Comparison of ENCODE assay signal across 8 cellular contexts in genomic region chr14:53956427-53957201, GRCh38. TPM values are rescaled to one million over a fixed set of nuclear protein-coding genes. Genes with fewer than 3 reads are reported as not detected.
DNase-seq lines count a peak whose midpoint lies in the region; ATAC-seq and TF ChIP-seq lines count a peak whose summit lies in the region.

Gene BMP4, minus strand, starts transcription at chr14:53956825. Its CDS starts 4,603 bp downstream, at chr14:53952222.

- peaks cover 0 to 23% (median 13%) of the 10 kb centered on the region in 7 donors for H3K9me3 Mint-ChIP-seq in CD14-positive monocyte
- no peaks in the 10 kb centered on the region for H3K9me3 Mint-ChIP-seq in activated T-helper 1 cell treated with anti-CD3 and anti-CD28 coated beads, Interleukin-12 subunit alpha, Interleukin-12 subunit beta, Interleukin-2, Interleukin-4 antibody, amounts not matched to agents 30 ng/mL and 10 ng/mL and 1 ng/mL, durations not matched to agents 14 hours and 24 hours and 36 hours

- ATAC-seq in GM21381 (IDR thresholded peaks at IDR 0.05; ENCODE audit: unreplicated experiment), result no peak

- H3K27me3 Mint-ChIP-seq in CD14-positive monocyte (ENCODE audit: low read depth in 3 of 3), result peaks cover 62 to 85% (median 73%) of the 10 kb centered on the region in 3 donors
- H3K27me3 Mint-ChIP-seq in activated T-helper 1 cell treated with anti-CD3 and anti-CD28 coated beads, Interleukin-12 subunit alpha, Interleukin-12 subunit beta, Interleukin-2, Interleukin-4 antibody, amounts not matched to agents 30 ng/mL and 10 ng/mL and 1 ng/mL, durations not matched to agents 14 hours and 24 hours and 36 hours (ENCODE audit: insufficient read depth), result peaks cover 69% of the 10 kb centered on the region

- intact Hi-C loops in CD14-positive monocyte (cut with micrococcal nuclease) (no loop called here), cardiac septum (cut with DNase I) (loop anchor here (10.0 kb wide), 3 partner anchors 242 to 422 kb away; no protein-coding TSS in a partner anchor), posterior vena cava (cut with DNase I) (loop anchor here in 1 of 2 donors (10.0 kb wide), 1 partner anchor 208 kb away; no protein-coding TSS in a partner anchor)
- intact Hi-C loops in activated T-helper 1 cell treated with anti-CD3 and anti-CD28 coated beads, Interleukin-12 subunit alpha, Interleukin-12 subunit beta, Interleukin-2, Interleukin-4 antibody, amounts not matched to agents 30 ng/mL and 10 ng/mL and 1 ng/mL, durations not matched to agents 14 hours and 24 hours and 36 hours (cut with micrococcal nuclease), result no loop called here

- peak within 1 kb of the TSS; percentile 99 for H3K4me3 ChIP-seq in HFF-Myc (replicated peaks; ENCODE audit: low read depth, low read length)

- peaks cover 29% of the 10 kb centered on the region for H3K4me1 Mint-ChIP-seq in CD14-positive monocyte
- H3K4me1 Mint-ChIP-seq in activated T-helper 1 cell treated with anti-CD3 and anti-CD28 coated beads, Interleukin-12 subunit alpha, Interleukin-12 subunit beta, Interleukin-2, Interleukin-4 antibody, amounts not matched to agents 30 ng/mL and 10 ng/mL and 1 ng/mL, durations not matched to agents 14 hours and 24 hours and 36 hours (ENCODE audit: low read depth), result peaks cover 28% of the 10 kb centered on the region

- H3K36me3 Mint-ChIP-seq in CD14-positive monocyte, result peaks cover 0 to 2% of the 10 kb centered on the region in 2 donors
- peaks cover 2% of the 10 kb centered on the region for H3K36me3 Mint-ChIP-seq in activated T-helper 1 cell treated with anti-CD3 and anti-CD28 coated beads, Interleukin-12 subunit alpha, Interleukin-12 subunit beta, Interleukin-2, Interleukin-4 antibody, amounts not matched to agents 30 ng/mL and 10 ng/mL and 1 ng/mL, durations not matched to agents 14 hours and 24 hours and 36 hours (ENCODE audit: low read depth)

- no peak for DNase-seq in CD14-positive monocyte (ENCODE audit: low spot score)
- DNase-seq in HFF-Myc (ENCODE audit: extremely low read depth, low read depth), result peak; percentile 79
- DNase-seq in activated T-helper 1 cell treated with anti-CD3 and anti-CD28 coated beads, Interleukin-12 subunit alpha, Interleukin-12 subunit beta, Interleukin-2, Interleukin-4 antibody, amounts not matched to agents 30 ng/mL and 10 ng/mL and 1 ng/mL, durations not matched to agents 14 hours and 24 hours and 36 hours (ENCODE audit: low spot score), result peak; percentile 8
- DNase-seq in cardiac septum (ENCODE audit: low spot score), result peak; percentile 88
- DNase-seq in posterior vena cava (ENCODE audit: low spot score), result peak; percentile 94
- DNase-seq in dedifferentiated amniotic fluid mesenchymal stem cell (ENCODE audit: extremely low spot score), result no peak
- DNase-seq in T-helper 9 cell, result no peak

- TF ChIP-seq CTCF in CD14-positive monocyte (IDR thresholded peaks at IDR 0.05) (no peak), HFF-Myc (IDR thresholded peaks at IDR 0.05; ENCODE audit: low read depth, low read length, missing control alignments) (no peak)

- H3K4me3 Mint-ChIP-seq in CD14-positive monocyte, result peak within 1 kb of the TSS; percentile 20 to 93
- peak within 1 kb of the TSS; percentile 30 for H3K4me3 Mint-ChIP-seq in activated T-helper 1 cell treated with anti-CD3 and anti-CD28 coated beads, Interleukin-12 subunit alpha, Interleukin-12 subunit beta, Interleukin-2, Interleukin-4 antibody, amounts not matched to agents 30 ng/mL and 10 ng/mL and 1 ng/mL, durations not matched to agents 14 hours and 24 hours and 36 hours

- no peak within 1 kb of the TSS for H3K27ac Mint-ChIP-seq in CD14-positive monocyte
- H3K27ac Mint-ChIP-seq in activated T-helper 1 cell treated with anti-CD3 and anti-CD28 coated beads, Interleukin-12 subunit alpha, Interleukin-12 subunit beta, Interleukin-2, Interleukin-4 antibody, amounts not matched to agents 30 ng/mL and 10 ng/mL and 1 ng/mL, durations not matched to agents 14 hours and 24 hours and 36 hours, result no peak within 1 kb of the TSS

RNA-seq across cellular contexts. Expression of gene BMP4, which starts in this region (rescaled TPM):
- polyA plus RNA-seq in CD14-positive monocyte, result under 1 TPM in 1 of 2 donors, not detected in 1; 0.28 TPM
- not detected in 2 replicates for total RNA-seq in activated T-helper 1 cell treated with anti-CD3 and anti-CD28 coated beads, Interleukin-12 subunit alpha, Interleukin-12 subunit beta, Interleukin-2, Interleukin-4 antibody, amounts not matched to agents 30 ng/mL and 10 ng/mL and 1 ng/mL, durations not matched to agents 14 hours and 24 hours and 36 hours
- total RNA-seq in cardiac septum (6.9 TPM), posterior vena cava (1 to 10 TPM; 9.1 to 9.3 TPM)

Comparison
In these comparisons a context has a peak if more than half of its experiments do, and no peak if none do; other contexts are left out.
1. Peak in DNase-seq in activated T-helper 1 cell treated with anti-CD3 and anti-CD28 coated beads, Interleukin-12 subunit alpha, Interleukin-12 subunit beta, Interleukin-2, Interleukin-4 antibody, amounts not matched to agents 30 ng/mL and 10 ng/mL and 1 ng/mL, durations not matched to agents 14 hours and 24 hours and 36 hours; RNA of the gene not detected or under 1 TPM.
2. DNase-seq: peak in HFF-Myc (single experiment), cardiac septum (single experiment) and posterior vena cava (single experiment); none in CD14-positive monocyte (single experiment), dedifferentiated amniotic fluid mesenchymal stem cell (single experiment) and T-helper 9 cell (single experiment).